ENCODE assay signal across 2 cellular contexts in genomic region chr18:49843778-49844625, GRCh38.
TF ChIP-seq lines count a peak whose summit lies in the region.

No MANE protein-coding gene starts in this region.

TF ChIP-seq in GM23338, 12 proteins besides CTCF, POLR2A, EP300 and RAD21:
- TF ChIP-seq ZNF462 (CRISPR knock-in tag; IDR thresholded peaks at IDR 0.05) (no peak), STAT1 (IDR thresholded peaks at IDR 0.05; ENCODE audit: unreplicated experiment) (no peak), NANOG (IDR thresholded peaks at IDR 0.05; ENCODE audit: borderline replicate concordance) (no peak), ETS1 (IDR thresholded peaks at IDR 0.05) (no peak), EZH2phosphoT487 (IDR thresholded peaks at IDR 0.05; ENCODE audit: unreplicated experiment) (no peak), JUNB (IDR thresholded peaks at IDR 0.05; ENCODE audit: unreplicated experiment) (no peak), REST (IDR thresholded peaks at IDR 0.05; ENCODE audit: unreplicated experiment) (no peak), ZNF114 (CRISPR knock-in tag; IDR thresholded peaks at IDR 0.05) (no peak), CREB1 (CRISPR knock-in tag; IDR thresholded peaks at IDR 0.05; ENCODE audit: low read depth) (no peak), POLR2AphosphoS5 (IDR thresholded peaks at IDR 0.05; ENCODE audit: low read depth) (no peak), EZH2 (IDR thresholded peaks at IDR 0.05; ENCODE audit: low read depth, unreplicated experiment) (no peak), ZNF331 (CRISPR knock-in tag; IDR thresholded peaks at IDR 0.05; ENCODE audit: low read depth) (no peak)

TF ChIP-seq in IMR-90, 13 proteins besides CTCF, POLR2A, EP300 and RAD21:
- TF ChIP-seq ELK1 (IDR thresholded peaks at IDR 0.05; ENCODE audit: borderline replicate concordance, low read depth, low read length), result no peak
- TF ChIP-seq CEBPB (IDR thresholded peaks at IDR 0.05; ENCODE audit: low read depth, low read length), result no peak
- no peak for TF ChIP-seq SMC3 (IDR thresholded peaks at IDR 0.05; ENCODE audit: low read depth, low read length)
- TF ChIP-seq RCOR1 (IDR thresholded peaks at IDR 0.05; ENCODE audit: insufficient replicate concordance, low read length), result no peak
